ENCODE assay signal across 1 cellular context in the genomic region with DNA sequence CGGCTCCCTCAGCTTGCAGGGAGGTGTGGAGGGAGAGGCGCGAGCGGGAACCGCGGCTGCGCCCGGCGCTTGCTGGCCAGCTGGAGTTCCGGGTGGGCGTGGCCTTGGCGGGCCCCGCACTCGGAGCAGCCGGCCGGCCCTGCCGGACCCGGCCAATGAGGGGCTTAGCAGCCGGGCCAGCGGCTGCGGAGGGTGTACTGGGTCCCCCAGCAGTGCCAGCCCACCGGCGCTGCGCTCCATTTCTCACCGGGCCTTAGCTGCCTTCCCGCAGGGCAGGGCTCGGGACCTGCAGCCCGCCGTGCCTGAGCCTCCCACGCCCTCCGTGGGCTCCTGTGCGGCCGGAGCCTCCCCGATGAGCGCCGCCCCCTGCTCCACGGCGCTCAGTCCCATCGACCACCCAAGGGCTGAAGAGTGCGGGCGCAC.
A peak's percentile ranks its signal among the peaks of the same experiment; 100 is the strongest.
TF ChIP-seq lines count a peak whose summit lies in the region.

No MANE protein-coding gene starts in this region.

TF ChIP-seq in K562, 482 proteins besides CTCF, POLR2A, EP300 and RAD21 (continued from another document):
- TF ChIP-seq, protein P1, sequence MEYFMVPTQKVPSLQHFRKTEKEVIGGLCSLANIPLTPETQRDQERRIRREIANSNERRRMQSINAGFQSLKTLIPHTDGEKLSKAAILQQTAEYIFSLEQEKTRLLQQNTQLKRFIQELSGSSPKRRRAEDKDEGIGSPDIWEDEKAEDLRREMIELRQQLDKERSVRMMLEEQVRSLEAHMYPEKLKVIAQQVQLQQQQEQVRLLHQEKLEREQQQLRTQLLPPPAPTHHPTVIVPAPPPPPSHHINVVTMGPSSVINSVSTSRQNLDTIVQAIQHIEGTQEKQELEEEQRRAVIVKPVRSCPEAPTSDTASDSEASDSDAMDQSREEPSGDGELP (CRISPR knock-in tag; IDR thresholded peaks at IDR 0.05; ENCODE audit: borderline replicate concordance), result peak; percentile 72; the same call in 1 of the 2 replicates
- peak; percentile 53 to 61; a peak in 3 of 4 replicates for TF ChIP-seq NRF1 (conservative IDR thresholded peaks at IDR 0.05 in 1 of 2, IDR thresholded peaks at IDR 0.05 in 1 of 2)
TF ChIP-seq in K562: peak in this region for 3; not testable (repeated sequence) for 479.
